8 cellular contexts compared by ENCODE assay signal in genomic region chr10:43076876-43077420, GRCh38. TPM values are rescaled to one million over a fixed set of nuclear protein-coding genes. Genes with fewer than 3 reads are reported as not detected.
DNase-seq lines count a peak whose midpoint lies in the region; ATAC-seq and TF ChIP-seq lines count a peak whose summit lies in the region.

RET (plus strand) TSS chr10:43077069; CDS start chr10:43077259, 190 bp downstream.

- ATAC-seq in heart left ventricle, result peak in 3 of 4 donors; percentile 31 to 70 (median 45)
- no peak for ATAC-seq in HG02852 (IDR thresholded peaks at IDR 0.05; ENCODE audit: unreplicated experiment)

- peak; percentile 48 for DNase-seq in activated T-cell treated with anti-CD3 and anti-CD28 coated beads, Interleukin-2, amount 50 U/mL, for 24 hours
- DNase-seq in activated T-cell treated with anti-CD3 and anti-CD28 coated beads, Interleukin-2, amount 50 U/mL, for 1 hour, result no peak
- DNase-seq in activated CD4-positive, alpha-beta T cell treated with anti-CD3 and anti-CD28 coated beads, Interleukin-2, amount 50 U/mL, for 48 hours, result peak; percentile 25 to 36
- peak in 3 of 5 donors; percentile 47 to 77 (median 56) for DNase-seq in heart left ventricle
- peak; percentile 72 for DNase-seq in retina
- no peak for DNase-seq in amniotic stem cell (lab: John Stamatoyannopoulos, UW)
- no peak for DNase-seq in HT-29 (ENCODE audit: low spot score)

- no peaks in the 10 kb centered on the region for H3K36me3 Mint-ChIP-seq in activated T-cell treated with anti-CD3 and anti-CD28 coated beads, Interleukin-2, amount 50 U/mL, for 24 hours (ENCODE audit: low read depth)

- WGBS in heart left ventricle, 4 donors, result 0 to 1% (median 1%) methylated on average over 23 to 78 of the region's 78 CpGs

- H3K4me3 ChIP-seq in heart left ventricle, result peak within 1 kb of the TSS; percentile 26 to 60 (median 50)

- H3K27me3 Mint-ChIP-seq in activated T-cell treated with anti-CD3 and anti-CD28 coated beads, Interleukin-2, amount 50 U/mL, for 24 hours, result peaks cover 54% of the 10 kb centered on the region

- intact Hi-C loops in heart left ventricle (cut with DNase I), result loop anchor here in 1 of 10 donors (10.0 kb wide), 1 partner anchor 122 kb away; no protein-coding TSS in a partner anchor

- peak within 1 kb of the TSS; percentile 60 for H3K4me3 Mint-ChIP-seq in activated T-cell treated with anti-CD3 and anti-CD28 coated beads, Interleukin-2, amount 50 U/mL, for 24 hours

- no peaks in the 10 kb centered on the region for H3K36me3 ChIP-seq in heart left ventricle

- no peaks in the 10 kb centered on the region for H3K9me3 Mint-ChIP-seq in activated T-cell treated with anti-CD3 and anti-CD28 coated beads, Interleukin-2, amount 50 U/mL, for 24 hours

- TF ChIP-seq CTCF in heart left ventricle (IDR thresholded peaks at IDR 0.05), result no peak

- H3K4me1 ChIP-seq in heart left ventricle, result peaks cover 0 to 22% (median 2%) of the 10 kb centered on the region in 12 donors

- no peaks in the 10 kb centered on the region for H3K9me3 ChIP-seq in heart left ventricle

- H3K4me1 Mint-ChIP-seq in activated T-cell treated with anti-CD3 and anti-CD28 coated beads, Interleukin-2, amount 50 U/mL, for 24 hours (ENCODE audit: low read depth), result peaks cover 7% of the 10 kb centered on the region

- peaks cover 12 to 87% (median 36%) of the 10 kb centered on the region in 9 donors for H3K27me3 ChIP-seq in heart left ventricle

- TF ChIP-seq POLR2A in heart left ventricle (IDR thresholded peaks at IDR 0.05), result no peak

- H3K27ac Mint-ChIP-seq in activated T-cell treated with anti-CD3 and anti-CD28 coated beads, Interleukin-2, amount 50 U/mL, for 24 hours, result no peak within 1 kb of the TSS

- no peak within 1 kb of the TSS for H3K27ac ChIP-seq in heart left ventricle

RNA-seq across cellular contexts. Expression of gene RET, which starts in this region (rescaled TPM):
- total RNA-seq in heart left ventricle, result 1 to 10 TPM in 4 of 9 donors, under 1 TPM in 5; 0.12 to 3.3 (median 0.66) TPM
- polyA plus RNA-seq in heart left ventricle, result under 1 TPM; 0.29 to 0.84 TPM
- not detected in 2 replicates for total RNA-seq in HT-29 (2014; rRNA removed; shearing (Covaris generic))

Comparison
In these comparisons a context has a peak if more than half of its experiments do, and no peak if none do; other contexts are left out.
1. DNase-seq: peak in activated T-cell treated with anti-CD3 and anti-CD28 coated beads, Interleukin-2, amount 50 U/mL, for 24 hours (single experiment), activated CD4-positive, alpha-beta T cell treated with anti-CD3 and anti-CD28 coated beads, Interleukin-2, amount 50 U/mL, for 48 hours (2 of 2), heart left ventricle (3 of 5) and retina (single experiment); none in activated T-cell treated with anti-CD3 and anti-CD28 coated beads, Interleukin-2, amount 50 U/mL, for 1 hour (single experiment), amniotic stem cell (single experiment) and HT-29 (single experiment).